Comparison of ENCODE assay signal across 21 cellular contexts in genomic region chr15:50493625-50494024, GRCh38. TPM values are rescaled to one million over a fixed set of nuclear protein-coding genes. Genes with fewer than 3 reads are reported as not detected.
"Had no signal": no experiment of that assay in that cellular context is flagged by ENCODE, and none has a peak within 500 bp of the region (broad histone marks: within the 10 kb centered on the region; RNA-seq: fewer than 3 reads in every experiment).

No MANE protein-coding gene starts in this region.

- H3K4me3 Mint-ChIP-seq: T-helper 1 cell treated with Interleukin-12 subunit alpha and Interleukin-12 subunit beta and Interleukin-4 antibody, amounts not matched to agents 30 μg/mL and 1 μg/mL, for 36 hours had no signal

- H3K4me1 ChIP-seq: breast epithelium, Peyer's patch had no signal

- DNase-seq: activated CD4-positive, alpha-beta T cell treated with anti-CD3 and anti-CD28 coated beads for 4 hours; activated CD4-positive, alpha-beta T cell treated with anti-CD3 and anti-CD28 coated beads, Interleukin-2, amount 50 U/mL, for 48 hours; activated effector memory CD4-positive, alpha-beta T cell treated with anti-CD3 and anti-CD28 coated beads, Interleukin-2, amount 50 U/mL, for 16 hours; activated naive CD4-positive, alpha-beta T cell treated with Interleukin-2 at 50 U/mL for 16 hours; aorta; central memory CD4-positive, alpha-beta T cell; Kasumi-1; KBM-7; NCI-H1105 treated with DMSO at 0.1 percent for 48 hours; NCI-H1436 treated with DMSO at 0.1 percent for 48 hours; NCI-H187 treated with DMSO at 0.1 percent for 48 hours; NCI-H2081 treated with DMSO at 0.1 percent for 48 hours; NCI-H446; NCI-H524; Peyer's patch; SHP77 treated with DMSO at 0.1 percent for 48 hours had no signal

- H3K27ac ChIP-seq: breast epithelium, Peyer's patch, RWPE1 had no signal

- ATAC-seq: activated CD4-positive, CD25-positive, alpha-beta regulatory T cell treated with anti-CD3 and anti-CD28 coated beads, Interleukin-2, amount 50 U/mL, for 24 hours had no signal

- H3K4me3 ChIP-seq: breast epithelium, Peyer's patch had no signal

- H3K9me3 ChIP-seq: breast epithelium, Peyer's patch had no signal

- H3K27me3 ChIP-seq: breast epithelium, Peyer's patch had no signal

- H3K27ac Mint-ChIP-seq: T-helper 1 cell treated with Interleukin-12 subunit alpha and Interleukin-12 subunit beta and Interleukin-4 antibody, amounts not matched to agents 30 μg/mL and 1 μg/mL, for 36 hours had no signal

- H3K36me3 ChIP-seq: breast epithelium had no signal

- H3K9me3 Mint-ChIP-seq: T-helper 1 cell treated with Interleukin-12 subunit alpha and Interleukin-12 subunit beta and Interleukin-4 antibody, amounts not matched to agents 30 μg/mL and 1 μg/mL, for 36 hours had no signal

RNA-seq across cellular contexts. Expression of gene USP50, which starts 52.8 kb away (rescaled TPM):
- total RNA-seq: Peyer's patch, SK-MEL-5 had no signal
- polyA plus RNA-seq: aorta had no signal
